In genomic region chr9:79807966-79808365, GRCh38 we compare ENCODE assay signal across 21 cellular contexts.
DNase-seq lines count a peak whose midpoint lies in the region; TF ChIP-seq lines count a peak whose summit lies in the region.
"Had no signal": no experiment of that assay in that cellular context is flagged by ENCODE, and none has a peak within 500 bp of the region (broad histone marks: within the 10 kb centered on the region; RNA-seq: fewer than 3 reads in every experiment).

No MANE protein-coding gene starts in this region.

- H3K27me3 ChIP-seq in BLaER1 (no peaks in the 10 kb centered on the region), WERI-Rb-1 (ENCODE audit: insufficient read depth, low read depth, severe bottlenecking) (no peaks in the 10 kb centered on the region), GM23248 (replicated peaks; ENCODE audit: insufficient read depth) (peaks cover 12% of the 10 kb centered on the region)
- H3K27me3 ChIP-seq: BLaER1 treated with 17β-estradiol and CSF1 and Interleukin-3, amounts not matched to agents 10 nM and 100 nM had no signal

- no peak overlapping the region for H3K4me3 ChIP-seq in BLaER1
- H3K4me3 ChIP-seq in WERI-Rb-1 (ENCODE audit: low read depth, low read length): no peak overlapping the region
- no peak overlapping the region for H3K4me3 ChIP-seq in GM23248
- H3K4me3 ChIP-seq: BLaER1 treated with 17β-estradiol and CSF1 and Interleukin-3, amounts not matched to agents 10 nM and 100 nM; HAP-1 had no signal

- no peaks in the 10 kb centered on the region for H3K36me3 ChIP-seq in BLaER1
- no peaks in the 10 kb centered on the region for H3K36me3 ChIP-seq in WERI-Rb-1
- H3K36me3 ChIP-seq in GM23248 (ENCODE audit: low read depth): no peaks in the 10 kb centered on the region
- H3K36me3 ChIP-seq: BLaER1 treated with 17β-estradiol and CSF1 and Interleukin-3, amounts not matched to agents 10 nM and 100 nM; HAP-1 had no signal

- peaks cover 11% of the 10 kb centered on the region; the same call in 1 of the 2 replicates for H3F3A ChIP-seq in GM23248 (ENCODE audit: insufficient read depth)

- peaks cover 9% of the 10 kb centered on the region; the same call in 1 of the 2 replicates for H3K9me3 ChIP-seq in BLaER1
- H3K9me3 ChIP-seq in WERI-Rb-1 (ENCODE audit: severe bottlenecking): no peaks in the 10 kb centered on the region
- no peaks in the 10 kb centered on the region for H3K9me3 ChIP-seq in GM23248 (ENCODE audit: low read depth)
- H3K9me3 ChIP-seq: Caco-2, HAP-1 had no signal

- H4K20me1 ChIP-seq in BLaER1 (no peaks in the 10 kb centered on the region), GM23248 (ENCODE audit: insufficient read depth) (no peaks in the 10 kb centered on the region)
- H4K20me1 ChIP-seq: BLaER1 treated with 17β-estradiol and CSF1 and Interleukin-3, amounts not matched to agents 10 nM and 100 nM had no signal

- H3K27ac ChIP-seq in BLaER1 (no peak overlapping the region), WERI-Rb-1 (no peak overlapping the region), GM23248 (no peak overlapping the region)
- H3K27ac ChIP-seq: BLaER1 treated with 17β-estradiol and CSF1 and Interleukin-3, amounts not matched to agents 10 nM and 100 nM; RWPE1 had no signal

- DNase-seq in G401 (ENCODE audit: low spot score): peak; percentile 60
- DNase-seq in WERI-Rb-1: peak; percentile 32
- peak; percentile 40 for DNase-seq in fibroblast of gingiva (ENCODE audit: low read depth)
- no peak for DNase-seq in GM23248
- no peak for DNase-seq in kidney glomerular epithelial cell (lab: John Stamatoyannopoulos, UW)
- DNase-seq in NCI-H1105 treated with DMSO at 0.1 percent for 48 hours (lab: John Stamatoyannopoulos, UW): no peak
- DNase-seq in GM10248 (ENCODE audit: extremely low spot score): no peak
- DNase-seq: Caco-2; CD4-positive, alpha-beta memory T cell; DMS53; MM.1S; NCI-H1048; NCI-H1436; NCI-H187 treated with DMSO at 0.1 percent for 48 hours; NCI-H446 treated with DMSO at 0.1 percent for 48 hours; NK-92 treated with Interleukin-12 subunit alpha and Interleukin-12 subunit beta, amount 100 ng/mL, for 24 hours; SIG-M5 had no signal

- WGBS in GM23248 (ENCODE audit: low coverage in 1 of 2, low lambda C conversion rate in 2 of 2, missing lambda C conversion rate in 2 of 2), 2 experiments: 72 to 75% methylated on average over 2 of the region's 2 CpGs

- H3K4me1 ChIP-seq in BLaER1 (peaks cover 63% of the 10 kb centered on the region), GM23248 (ENCODE audit: insufficient read depth) (peaks cover 31% of the 10 kb centered on the region)
- H3K4me1 ChIP-seq: Caco-2 had no signal

- H3K9ac ChIP-seq in BLaER1 (no peak overlapping the region), GM23248 (no peak overlapping the region)
- H3K9ac ChIP-seq: BLaER1 treated with 17β-estradiol and CSF1 and Interleukin-3, amounts not matched to agents 10 nM and 100 nM had no signal

- H3K79me2 ChIP-seq in GM23248 (ENCODE audit: insufficient read depth): no peaks in the 10 kb centered on the region

- in situ Hi-C loops in G401 (cut with HindIII; ENCODE audit: low sequenced_read_pairs) (no loop called here), GM23248 (cut with MboI) (no loop called here)

- TF ChIP-seq CTCF in WERI-Rb-1 (IDR thresholded peaks at IDR 0.05; ENCODE audit: low read depth, low read length): no peak
- no peak for TF ChIP-seq CTCF in GM10248 (IDR thresholded peaks at IDR 0.05; ENCODE audit: control extremely low read depth, extremely low read depth, low read depth, missing control alignments)

- H2AFZ ChIP-seq in GM23248: no peak overlapping the region

- POLR2A ChIA-PET in GM10248 (lab: Yijun Ruan, JAX): no interaction called here

- H3K4me2 ChIP-seq in BLaER1 (peak overlapping the region; percentile 3; the same call in 1 of the 2 replicates), GM23248 (ENCODE audit: unreplicated experiment) (no peak overlapping the region)

- CTCF ChIA-PET in GM10248 (lab: Yijun Ruan, JAX): no interaction called here

- H3K9me2 ChIP-seq in GM23248 (ENCODE audit: insufficient read depth): no peaks in the 10 kb centered on the region

Comparison
In these comparisons a context has a peak if more than half of its experiments do, and no peak if none do; other contexts are left out.
1. DNase-seq: peak in G401 (single experiment), WERI-Rb-1 (single experiment) and fibroblast of gingiva (single experiment); none in GM23248 (single experiment), kidney glomerular epithelial cell (single experiment), NCI-H1105 treated with DMSO at 0.1 percent for 48 hours (single experiment) and GM10248 (single experiment).